1 cellular context compared by ENCODE assay signal in the genomic region with DNA sequence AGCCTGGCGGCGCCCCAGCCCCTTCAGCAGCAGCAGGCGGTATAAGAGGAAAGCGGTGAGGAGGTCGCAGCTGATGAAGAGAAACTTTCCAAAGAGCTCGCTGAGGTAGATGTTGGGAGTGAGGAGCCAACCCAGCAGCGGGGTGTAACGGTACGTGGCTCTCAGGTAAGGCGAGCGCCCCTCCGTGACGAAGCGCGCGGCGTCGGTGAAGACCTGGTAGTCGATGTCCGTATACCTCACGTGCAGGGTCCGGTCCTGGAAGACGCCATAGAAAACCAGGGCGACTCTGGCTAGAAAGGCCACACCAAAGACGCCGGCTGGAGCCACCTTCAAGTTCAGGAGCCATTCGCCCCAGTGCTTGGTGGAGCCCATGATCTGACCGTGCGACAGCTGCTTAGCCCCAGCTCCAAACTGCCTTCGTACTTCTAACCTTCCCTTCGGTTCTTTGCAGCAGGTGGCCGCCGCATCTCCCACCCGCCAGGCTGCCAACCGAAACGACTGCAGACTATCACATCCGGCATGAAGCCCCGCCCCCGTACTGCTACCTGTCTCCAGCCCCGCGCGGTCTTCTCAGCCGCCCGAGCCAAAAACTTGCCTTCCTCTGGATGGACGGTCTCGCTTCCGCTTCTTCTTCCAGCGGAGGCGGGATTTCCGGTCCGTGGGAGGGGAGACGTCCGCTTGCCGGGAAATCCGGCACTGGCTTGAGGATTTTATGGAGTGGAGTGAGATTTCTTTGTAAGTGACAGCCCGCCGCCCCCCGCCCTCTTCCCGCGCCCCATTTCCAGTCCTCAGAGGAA.
A peak's percentile ranks its signal among the peaks of the same experiment; 100 is the strongest.
TF ChIP-seq lines count a peak whose summit lies in the region.

A gene (minus strand): TSS at position 623 of the 797 bp plus-strand sequence. CDS start 251 bp downstream, at position 372.

TF ChIP-seq in HepG2, 621 proteins besides CTCF, POLR2A, EP300 and RAD21 (continued from another document and continues in another):
- TF ChIP-seq, protein P1, sequence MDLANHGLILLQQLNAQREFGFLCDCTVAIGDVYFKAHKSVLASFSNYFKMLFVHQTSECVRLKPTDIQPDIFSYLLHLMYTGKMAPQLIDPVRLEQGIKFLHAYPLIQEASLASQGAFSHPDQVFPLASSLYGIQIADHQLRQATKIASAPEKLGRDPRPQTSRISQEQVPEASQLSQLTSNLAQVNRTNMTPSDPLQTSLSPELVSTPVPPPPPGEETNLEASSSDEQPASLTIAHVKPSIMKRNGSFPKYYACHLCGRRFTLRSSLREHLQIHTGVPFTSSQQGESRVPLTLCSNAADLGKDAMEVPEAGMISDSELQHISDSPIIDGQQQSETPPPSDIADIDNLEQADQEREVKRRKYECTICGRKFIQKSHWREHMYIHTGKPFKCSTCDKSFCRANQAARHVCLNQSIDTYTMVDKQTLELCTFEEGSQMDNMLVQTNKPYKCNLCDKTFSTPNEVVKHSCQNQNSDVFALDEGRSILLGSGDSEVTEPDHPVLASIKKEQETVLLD (CRISPR knock-in tag; IDR thresholded peaks at IDR 0.05; ENCODE audit: low read depth): no peak
- TF ChIP-seq ZNF317 (CRISPR knock-in tag; IDR thresholded peaks at IDR 0.05) (no peak; the same call in 1 of the 2 replicates), U2AF1 (optimal IDR thresholded peaks at IDR 0.05; ENCODE audit: low read depth, low read length) (no peak), ZNF569 (CRISPR knock-in tag; IDR thresholded peaks at IDR 0.05; ENCODE audit: borderline replicate concordance) (no peak), NFYB (CRISPR knock-in tag; IDR thresholded peaks at IDR 0.05) (peak; percentile 67), DPF2 (CRISPR knock-in tag; IDR thresholded peaks at IDR 0.05; ENCODE audit: borderline replicate concordance, low read depth) (no peak), ZNF224 (CRISPR knock-in tag; IDR thresholded peaks at IDR 0.05) (no peak), PHB2 (IDR thresholded peaks at IDR 0.05; ENCODE audit: partially characterized antibody) (no peak), MAFK (conservative IDR thresholded peaks at IDR 0.05 in 1 of 2, IDR thresholded peaks at IDR 0.05 in 1 of 2; ENCODE audit: low read length in 2 of 2) (no peak), PITX1 (CRISPR knock-in tag; IDR thresholded peaks at IDR 0.05) (peak; percentile 63; the same call in 1 of the 2 replicates), ZFP90 (CRISPR knock-in tag; IDR thresholded peaks at IDR 0.05; ENCODE audit: borderline replicate concordance) (peak; percentile 73), ZNF446 (CRISPR knock-in tag; IDR thresholded peaks at IDR 0.05) (no peak; the same call in 1 of the 2 replicates), CHCHD3 (CRISPR knock-in tag; IDR thresholded peaks at IDR 0.05) (0 out of 2 replicates have a peak, but pooled peaks have one; percentile 27), RORA (CRISPR knock-in tag; IDR thresholded peaks at IDR 0.05) (no peak), ZNF564 (CRISPR knock-in tag; IDR thresholded peaks at IDR 0.05) (0 out of 2 replicates have a peak, but pooled peaks have one; percentile 21), SMC3 (IDR thresholded peaks at IDR 0.05; ENCODE audit: low read length) (no peak), PHF8 (CRISPR knock-in tag; IDR thresholded peaks at IDR 0.05) (peak; percentile 75), LCORL (IDR thresholded peaks at IDR 0.05) (no peak), LCORL (CRISPR knock-in tag; IDR thresholded peaks at IDR 0.05) (peak; percentile 82), ZNF850 (CRISPR knock-in tag; conservative IDR thresholded peaks at IDR 0.05) (no peak), ZBTB20 (CRISPR knock-in tag; IDR thresholded peaks at IDR 0.05; ENCODE audit: borderline replicate concordance, low read depth) (no peak), KLF6 (CRISPR knock-in tag; IDR thresholded peaks at IDR 0.05) (no peak), ZNF138 (CRISPR knock-in tag; IDR thresholded peaks at IDR 0.05; ENCODE audit: low read depth) (no peak), ZSCAN31 (CRISPR knock-in tag; IDR thresholded peaks at IDR 0.05; ENCODE audit: low read depth) (no peak), HIVEP1 (CRISPR knock-in tag; IDR thresholded peaks at IDR 0.05) (peak; percentile 29; the same call in 1 of the 2 replicates), FOXP1 (IDR thresholded peaks at IDR 0.05) (no peak), FOXP1 (CRISPR knock-in tag; IDR thresholded peaks at IDR 0.05) (no peak), SMARCC2 (IDR thresholded peaks at IDR 0.05) (no peak), ZNF615 (CRISPR knock-in tag; IDR thresholded peaks at IDR 0.05; ENCODE audit: borderline replicate concordance) (no peak), NFRKB (IDR thresholded peaks at IDR 0.05) (no peak), CENPT (CRISPR knock-in tag; IDR thresholded peaks at IDR 0.05; ENCODE audit: low read depth) (no peak), NCOA5 (CRISPR knock-in tag; IDR thresholded peaks at IDR 0.05) (no peak), DR1 (CRISPR knock-in tag; IDR thresholded peaks at IDR 0.05) (peak; percentile 67; the same call in 1 of the 2 replicates), SRSF9 (IDR thresholded peaks at IDR 0.05; ENCODE audit: borderline replicate concordance, insufficient read depth, low read depth, low read length, poor library complexity, severe bottlenecking) (no peak)
- TF ChIP-seq, protein P2, sequence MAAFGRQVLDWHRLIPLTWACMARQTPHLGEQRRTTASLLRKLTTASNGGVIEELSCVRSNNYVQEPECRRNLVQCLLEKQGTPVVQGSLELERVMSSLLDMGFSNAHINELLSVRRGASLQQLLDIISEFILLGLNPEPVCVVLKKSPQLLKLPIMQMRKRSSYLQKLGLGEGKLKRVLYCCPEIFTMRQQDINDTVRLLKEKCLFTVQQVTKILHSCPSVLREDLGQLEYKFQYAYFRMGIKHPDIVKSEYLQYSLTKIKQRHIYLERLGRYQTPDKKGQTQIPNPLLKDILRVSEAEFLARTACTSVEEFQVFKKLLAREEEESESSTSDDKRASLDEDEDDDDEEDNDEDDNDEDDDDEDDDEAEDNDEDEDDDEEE (CRISPR knock-in tag; IDR thresholded peaks at IDR 0.05): no peak
- TF ChIP-seq, protein P3, sequence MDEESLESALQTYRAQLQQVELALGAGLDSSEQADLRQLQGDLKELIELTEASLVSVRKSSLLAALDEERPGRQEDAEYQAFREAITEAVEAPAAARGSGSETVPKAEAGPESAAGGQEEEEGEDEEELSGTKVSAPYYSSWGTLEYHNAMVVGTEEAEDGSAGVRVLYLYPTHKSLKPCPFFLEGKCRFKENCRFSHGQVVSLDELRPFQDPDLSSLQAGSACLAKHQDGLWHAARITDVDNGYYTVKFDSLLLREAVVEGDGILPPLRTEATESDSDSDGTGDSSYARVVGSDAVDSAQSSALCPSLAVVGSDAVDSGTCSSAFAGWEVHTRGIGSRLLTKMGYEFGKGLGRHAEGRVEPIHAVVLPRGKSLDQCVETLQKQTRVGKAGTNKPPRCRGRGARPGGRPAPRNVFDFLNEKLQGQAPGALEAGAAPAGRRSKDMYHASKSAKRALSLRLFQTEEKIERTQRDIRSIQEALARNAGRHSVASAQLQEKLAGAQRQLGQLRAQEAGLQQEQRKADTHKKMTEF (CRISPR knock-in tag; IDR thresholded peaks at IDR 0.05): peak; percentile 75
- TF ChIP-seq, protein P4, sequence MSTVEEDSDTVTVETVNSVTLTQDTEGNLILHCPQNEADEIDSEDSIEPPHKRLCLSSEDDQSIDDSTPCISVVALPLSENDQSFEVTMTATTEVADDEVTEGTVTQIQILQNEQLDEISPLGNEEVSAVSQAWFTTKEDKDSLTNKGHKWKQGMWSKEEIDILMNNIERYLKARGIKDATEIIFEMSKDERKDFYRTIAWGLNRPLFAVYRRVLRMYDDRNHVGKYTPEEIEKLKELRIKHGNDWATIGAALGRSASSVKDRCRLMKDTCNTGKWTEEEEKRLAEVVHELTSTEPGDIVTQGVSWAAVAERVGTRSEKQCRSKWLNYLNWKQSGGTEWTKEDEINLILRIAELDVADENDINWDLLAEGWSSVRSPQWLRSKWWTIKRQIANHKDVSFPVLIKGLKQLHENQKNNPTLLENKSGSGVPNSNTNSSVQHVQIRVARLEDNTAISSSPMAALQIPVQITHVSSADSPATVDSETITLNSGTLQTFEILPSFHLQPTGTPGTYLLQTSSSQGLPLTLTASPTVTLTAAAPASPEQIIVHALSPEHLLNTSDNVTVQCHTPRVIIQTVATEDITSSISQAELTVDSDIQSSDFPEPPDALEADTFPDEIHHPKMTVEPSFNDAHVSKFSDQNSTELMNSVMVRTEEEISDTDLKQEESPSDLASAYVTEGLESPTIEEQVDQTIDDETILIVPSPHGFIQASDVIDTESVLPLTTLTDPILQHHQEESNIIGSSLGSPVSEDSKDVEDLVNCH (CRISPR knock-in tag; IDR thresholded peaks at IDR 0.05): no peak
- TF ChIP-seq, protein P5, sequence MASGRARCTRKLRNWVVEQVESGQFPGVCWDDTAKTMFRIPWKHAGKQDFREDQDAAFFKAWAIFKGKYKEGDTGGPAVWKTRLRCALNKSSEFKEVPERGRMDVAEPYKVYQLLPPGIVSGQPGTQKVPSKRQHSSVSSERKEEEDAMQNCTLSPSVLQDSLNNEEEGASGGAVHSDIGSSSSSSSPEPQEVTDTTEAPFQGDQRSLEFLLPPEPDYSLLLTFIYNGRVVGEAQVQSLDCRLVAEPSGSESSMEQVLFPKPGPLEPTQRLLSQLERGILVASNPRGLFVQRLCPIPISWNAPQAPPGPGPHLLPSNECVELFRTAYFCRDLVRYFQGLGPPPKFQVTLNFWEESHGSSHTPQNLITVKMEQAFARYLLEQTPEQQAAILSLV (CRISPR knock-in tag; IDR thresholded peaks at IDR 0.05; ENCODE audit: borderline replicate concordance): peak; percentile 77
- TF ChIP-seq, protein P6, sequence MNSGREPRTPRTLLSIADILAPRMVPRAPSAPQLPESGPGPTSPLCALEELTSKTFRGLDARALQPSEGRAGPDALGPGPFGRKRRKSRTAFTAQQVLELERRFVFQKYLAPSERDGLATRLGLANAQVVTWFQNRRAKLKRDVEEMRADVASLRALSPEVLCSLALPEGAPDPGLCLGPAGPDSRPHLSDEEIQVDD (CRISPR knock-in tag; IDR thresholded peaks at IDR 0.05; ENCODE audit: borderline replicate concordance): no peak
- TF ChIP-seq, protein P7, sequence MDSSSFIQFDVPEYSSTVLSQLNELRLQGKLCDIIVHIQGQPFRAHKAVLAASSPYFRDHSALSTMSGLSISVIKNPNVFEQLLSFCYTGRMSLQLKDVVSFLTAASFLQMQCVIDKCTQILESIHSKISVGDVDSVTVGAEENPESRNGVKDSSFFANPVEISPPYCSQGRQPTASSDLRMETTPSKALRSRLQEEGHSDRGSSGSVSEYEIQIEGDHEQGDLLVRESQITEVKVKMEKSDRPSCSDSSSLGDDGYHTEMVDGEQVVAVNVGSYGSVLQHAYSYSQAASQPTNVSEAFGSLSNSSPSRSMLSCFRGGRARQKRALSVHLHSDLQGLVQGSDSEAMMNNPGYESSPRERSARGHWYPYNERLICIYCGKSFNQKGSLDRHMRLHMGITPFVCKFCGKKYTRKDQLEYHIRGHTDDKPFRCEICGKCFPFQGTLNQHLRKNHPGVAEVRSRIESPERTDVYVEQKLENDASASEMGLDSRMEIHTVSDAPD (CRISPR knock-in tag; IDR thresholded peaks at IDR 0.05): no peak
- TF ChIP-seq, protein P8, sequence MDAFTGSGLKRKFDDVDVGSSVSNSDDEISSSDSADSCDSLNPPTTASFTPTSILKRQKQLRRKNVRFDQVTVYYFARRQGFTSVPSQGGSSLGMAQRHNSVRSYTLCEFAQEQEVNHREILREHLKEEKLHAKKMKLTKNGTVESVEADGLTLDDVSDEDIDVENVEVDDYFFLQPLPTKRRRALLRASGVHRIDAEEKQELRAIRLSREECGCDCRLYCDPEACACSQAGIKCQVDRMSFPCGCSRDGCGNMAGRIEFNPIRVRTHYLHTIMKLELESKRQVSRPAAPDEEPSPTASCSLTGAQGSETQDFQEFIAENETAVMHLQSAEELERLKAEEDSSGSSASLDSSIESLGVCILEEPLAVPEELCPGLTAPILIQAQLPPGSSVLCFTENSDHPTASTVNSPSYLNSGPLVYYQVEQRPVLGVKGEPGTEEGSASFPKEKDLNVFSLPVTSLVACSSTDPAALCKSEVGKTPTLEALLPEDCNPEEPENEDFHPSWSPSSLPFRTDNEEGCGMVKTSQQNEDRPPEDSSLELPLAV (CRISPR knock-in tag; conservative IDR thresholded peaks at IDR 0.05; ENCODE audit: low read depth): no peak
- TF ChIP-seq, protein P9, sequence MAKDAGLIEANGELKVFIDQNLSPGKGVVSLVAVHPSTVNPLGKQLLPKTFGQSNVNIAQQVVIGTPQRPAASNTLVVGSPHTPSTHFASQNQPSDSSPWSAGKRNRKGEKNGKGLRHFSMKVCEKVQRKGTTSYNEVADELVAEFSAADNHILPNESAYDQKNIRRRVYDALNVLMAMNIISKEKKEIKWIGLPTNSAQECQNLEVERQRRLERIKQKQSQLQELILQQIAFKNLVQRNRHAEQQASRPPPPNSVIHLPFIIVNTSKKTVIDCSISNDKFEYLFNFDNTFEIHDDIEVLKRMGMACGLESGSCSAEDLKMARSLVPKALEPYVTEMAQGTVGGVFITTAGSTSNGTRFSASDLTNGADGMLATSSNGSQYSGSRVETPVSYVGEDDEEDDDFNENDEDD (CRISPR knock-in tag; IDR thresholded peaks at IDR 0.05; ENCODE audit: borderline replicate concordance): peak; percentile 34
- TF ChIP-seq, protein P10, sequence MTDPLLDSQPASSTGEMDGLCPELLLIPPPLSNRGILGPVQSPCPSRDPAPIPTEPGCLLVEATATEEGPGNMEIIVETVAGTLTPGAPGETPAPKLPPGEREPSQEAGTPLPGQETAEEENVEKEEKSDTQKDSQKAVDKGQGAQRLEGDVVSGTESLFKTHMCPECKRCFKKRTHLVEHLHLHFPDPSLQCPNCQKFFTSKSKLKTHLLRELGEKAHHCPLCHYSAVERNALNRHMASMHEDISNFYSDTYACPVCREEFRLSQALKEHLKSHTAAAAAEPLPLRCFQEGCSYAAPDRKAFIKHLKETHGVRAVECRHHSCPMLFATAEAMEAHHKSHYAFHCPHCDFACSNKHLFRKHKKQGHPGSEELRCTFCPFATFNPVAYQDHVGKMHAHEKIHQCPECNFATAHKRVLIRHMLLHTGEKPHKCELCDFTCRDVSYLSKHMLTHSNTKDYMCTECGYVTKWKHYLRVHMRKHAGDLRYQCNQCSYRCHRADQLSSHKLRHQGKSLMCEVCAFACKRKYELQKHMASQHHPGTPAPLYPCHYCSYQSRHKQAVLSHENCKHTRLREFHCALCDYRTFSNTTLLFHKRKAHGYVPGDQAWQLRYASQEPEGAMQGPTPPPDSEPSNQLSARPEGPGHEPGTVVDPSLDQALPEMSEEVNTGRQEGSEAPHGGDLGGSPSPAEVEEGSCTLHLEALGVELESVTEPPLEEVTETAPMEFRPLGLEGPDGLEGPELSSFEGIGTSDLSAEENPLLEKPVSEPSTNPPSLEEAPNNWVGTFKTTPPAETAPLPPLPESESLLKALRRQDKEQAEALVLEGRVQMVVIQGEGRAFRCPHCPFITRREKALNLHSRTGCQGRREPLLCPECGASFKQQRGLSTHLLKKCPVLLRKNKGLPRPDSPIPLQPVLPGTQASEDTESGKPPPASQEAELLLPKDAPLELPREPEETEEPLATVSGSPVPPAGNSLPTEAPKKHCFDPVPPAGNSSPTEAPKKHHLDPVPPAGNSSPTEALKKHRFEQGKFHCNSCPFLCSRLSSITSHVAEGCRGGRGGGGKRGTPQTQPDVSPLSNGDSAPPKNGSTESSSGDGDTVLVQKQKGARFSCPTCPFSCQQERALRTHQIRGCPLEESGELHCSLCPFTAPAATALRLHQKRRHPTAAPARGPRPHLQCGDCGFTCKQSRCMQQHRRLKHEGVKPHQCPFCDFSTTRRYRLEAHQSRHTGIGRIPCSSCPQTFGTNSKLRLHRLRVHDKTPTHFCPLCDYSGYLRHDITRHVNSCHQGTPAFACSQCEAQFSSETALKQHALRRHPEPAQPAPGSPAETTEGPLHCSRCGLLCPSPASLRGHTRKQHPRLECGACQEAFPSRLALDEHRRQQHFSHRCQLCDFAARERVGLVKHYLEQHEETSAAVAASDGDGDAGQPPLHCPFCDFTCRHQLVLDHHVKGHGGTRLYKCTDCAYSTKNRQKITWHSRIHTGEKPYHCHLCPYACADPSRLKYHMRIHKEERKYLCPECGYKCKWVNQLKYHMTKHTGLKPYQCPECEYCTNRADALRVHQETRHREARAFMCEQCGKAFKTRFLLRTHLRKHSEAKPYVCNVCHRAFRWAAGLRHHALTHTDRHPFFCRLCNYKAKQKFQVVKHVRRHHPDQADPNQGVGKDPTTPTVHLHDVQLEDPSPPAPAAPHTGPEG (CRISPR knock-in tag; IDR thresholded peaks at IDR 0.05): peak; percentile 99
